ENCODE assay signal across 9 cellular contexts in the genomic region with DNA sequence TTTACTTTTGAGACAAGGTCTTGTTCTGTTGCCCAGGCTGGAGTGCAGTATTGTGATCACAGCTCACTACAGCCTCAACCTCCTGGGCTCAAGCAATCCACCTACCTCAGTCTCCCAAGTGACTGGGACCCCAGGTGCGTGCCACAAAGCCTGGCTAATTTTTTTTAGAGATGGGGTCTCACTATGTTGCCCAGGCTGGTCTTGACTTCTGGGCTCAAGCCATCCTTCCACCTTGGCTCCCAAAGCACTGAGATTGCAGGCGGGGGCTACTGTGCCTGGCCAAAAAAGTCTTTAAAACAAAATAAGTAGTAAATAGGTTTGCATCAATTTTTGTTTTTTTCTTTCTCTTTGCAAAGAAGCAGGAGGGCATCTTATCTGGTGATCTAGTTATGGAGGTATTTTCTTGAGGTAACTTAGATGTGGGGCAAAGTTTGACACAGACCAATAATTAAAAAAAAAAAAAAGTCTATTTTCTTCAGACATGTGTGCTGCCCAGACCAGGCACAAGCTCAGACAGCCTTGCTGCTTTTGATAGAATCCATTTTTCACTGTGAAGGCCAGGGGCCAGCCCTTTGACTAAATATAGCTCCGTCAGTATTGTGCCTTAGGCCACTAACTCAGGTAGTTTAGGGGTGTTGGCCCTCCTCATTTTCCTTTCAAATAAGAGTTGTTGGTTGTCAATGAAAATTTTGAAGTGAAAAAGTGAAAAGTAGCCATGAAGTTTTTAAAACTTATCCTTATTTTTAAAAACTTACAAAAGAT. TPM values are rescaled to one million over a fixed set of nuclear protein-coding genes. Genes with fewer than 3 reads are reported as not detected.
DNase-seq lines count a peak whose midpoint lies in the region; ATAC-seq and TF ChIP-seq lines count a peak whose summit lies in the region.
"Had no signal": no experiment of that assay in that cellular context is flagged by ENCODE, and none has a peak within 500 bp of the region (broad histone marks: within the 10 kb centered on the region; RNA-seq: fewer than 3 reads in every experiment).

No MANE protein-coding gene starts in this region.

- H3K36me3 ChIP-seq in OCI-LY3 (replicated peaks; ENCODE audit: low read depth, low read length) (peaks cover 5% of the 10 kb centered on the region), neural cell (ENCODE audit: insufficient read depth, low read length) (no peaks in the 10 kb centered on the region)

- ATAC-seq in GM19395 (IDR thresholded peaks at IDR 0.05; ENCODE audit: unreplicated experiment), result no peak
- ATAC-seq: stimulated activated naive B cell treated with anti-CD40 and anti-IgM and Interleukin-4, amounts not matched to agents 10 μg/mL and 1 μg/mL and 100 μg/mL, for 72 hours had no signal

- H3K27me3 ChIP-seq in AG04450 (ENCODE audit: control insufficient read depth, insufficient read depth, low read length) (no peaks in the 10 kb centered on the region), OCI-LY3 (ENCODE audit: low read depth, low read length) (no peaks in the 10 kb centered on the region), neural cell (ENCODE audit: insufficient read depth, low read depth, low read length) (no peaks in the 10 kb centered on the region)

- H3K9me3 Mint-ChIP-seq in dendritic cell treated with granulocyte-macrophage colony-stimulating factor and Interleukin-4, amounts not matched to agents 40 ng/mL and 50 ng/mL, for 4 days, result no peaks in the 10 kb centered on the region
- H3K9me3 Mint-ChIP-seq: stimulated activated naive B cell treated with anti-CD40 and anti-IgM and Interleukin-4, amounts not matched to agents 10 μg/mL and 1 μg/mL and 100 μg/mL, for 72 hours had no signal

- H3F3A ChIP-seq in neural cell (ENCODE audit: insufficient read depth, low read length, poor library complexity, severe bottlenecking), result no peaks in the 10 kb centered on the region

- TF ChIP-seq EP300 in neural cell (conservative IDR thresholded peaks at IDR 0.05; ENCODE audit: poor library complexity, severe bottlenecking), result no peak

- H3K27me3 Mint-ChIP-seq in dendritic cell treated with granulocyte-macrophage colony-stimulating factor and Interleukin-4, amounts not matched to agents 40 ng/mL and 50 ng/mL, for 4 days, result no peaks in the 10 kb centered on the region
- H3K27me3 Mint-ChIP-seq: stimulated activated naive B cell treated with anti-CD40 and anti-IgM and Interleukin-4, amounts not matched to agents 10 μg/mL and 1 μg/mL and 100 μg/mL, for 72 hours had no signal

- H3K4me1 ChIP-seq in OCI-LY3 (ENCODE audit: low read length), result peaks cover 73% of the 10 kb centered on the region

- peak overlapping the region; percentile 94 for H3K4me3 Mint-ChIP-seq in dendritic cell treated with granulocyte-macrophage colony-stimulating factor and Interleukin-4, amounts not matched to agents 40 ng/mL and 50 ng/mL, for 4 days

- peaks cover 67% of the 10 kb centered on the region for H3K79me2 ChIP-seq in OCI-LY3 (ENCODE audit: low read length)
- peaks cover 34% of the 10 kb centered on the region for H3K79me2 ChIP-seq in neural cell (replicated peaks; ENCODE audit: insufficient read depth, low read length)

- H3K9me3 ChIP-seq in AG04450 (ENCODE audit: control insufficient read depth, insufficient read depth, low read length), result no peaks in the 10 kb centered on the region
- no peaks in the 10 kb centered on the region for H3K9me3 ChIP-seq in OCI-LY3 (ENCODE audit: insufficient read depth, low read length)
- H3K9me3 ChIP-seq in neural cell (ENCODE audit: low read length), result no peaks in the 10 kb centered on the region

- H3K9me2 ChIP-seq in neural cell (ENCODE audit: insufficient read depth, low read length), result no peaks in the 10 kb centered on the region

- intact Hi-C loops in dendritic cell treated with granulocyte-macrophage colony-stimulating factor and Interleukin-4, amounts not matched to agents 40 ng/mL and 50 ng/mL, for 4 days (cut with micrococcal nuclease), result loop anchor here (5.0 to 10.0 kb wide), 2 partner anchors 35 to 238 kb away; partner anchors contain the start of gene TMF1

- peaks cover 56% of the 10 kb centered on the region for H3K36me3 Mint-ChIP-seq in dendritic cell treated with granulocyte-macrophage colony-stimulating factor and Interleukin-4, amounts not matched to agents 40 ng/mL and 50 ng/mL, for 4 days (ENCODE audit: low read depth)

- peak overlapping the region; percentile 95 for H3K4me3 ChIP-seq in AG04450 (ENCODE audit: low read depth, low read length)
- peak overlapping the region; percentile 46 for H3K4me3 ChIP-seq in OCI-LY3 (ENCODE audit: low read length)
- peak overlapping the region; percentile 89 for H3K4me3 ChIP-seq in neural cell (ENCODE audit: low read length)

- CTCF ChIA-PET in AG04450 (lab: Charles Lee), result no interaction called here

- TF ChIP-seq CTCF in AG04450 (IDR thresholded peaks at IDR 0.05; ENCODE audit: low read depth, low read length), result no peak
- TF ChIP-seq CTCF in OCI-LY3 (IDR thresholded peaks at IDR 0.05; ENCODE audit: low read depth, low read length), result no peak
- TF ChIP-seq CTCF in neural cell (IDR thresholded peaks at IDR 0.05; ENCODE audit: poor library complexity, severe bottlenecking), result no peak

- no peak for DNase-seq in AG04450 (ENCODE audit: low read depth, low spot score)
- DNase-seq in GM19240 (ENCODE audit: insufficient read length, low spot score), result no peak
- no peak for DNase-seq in cerebellar nuclear complex (lab: John Stamatoyannopoulos, UW)
- no peak for DNase-seq in superior temporal gyrus (ENCODE audit: extremely low spot score)
- DNase-seq: stimulated activated naive B cell treated with anti-CD40 and anti-IgM and Interleukin-4, amounts not matched to agents 10 μg/mL and 1 μg/mL and 100 μg/mL, for 72 hours had no signal

- H2AFZ ChIP-seq in OCI-LY3 (ENCODE audit: low read depth, low read length) (no peak overlapping the region), neural cell (ENCODE audit: low read depth, low read length) (no peak overlapping the region)

- peak overlapping the region; percentile 98 for H3K27ac Mint-ChIP-seq in dendritic cell treated with granulocyte-macrophage colony-stimulating factor and Interleukin-4, amounts not matched to agents 40 ng/mL and 50 ng/mL, for 4 days

- H4K20me1 ChIP-seq in OCI-LY3 (ENCODE audit: insufficient read depth, low read length), result no peaks in the 10 kb centered on the region; the same call in 1 of the 2 replicates
- no peaks in the 10 kb centered on the region for H4K20me1 ChIP-seq in neural cell (ENCODE audit: insufficient read depth)

- peaks cover 56% of the 10 kb centered on the region for H3K4me1 Mint-ChIP-seq in dendritic cell treated with granulocyte-macrophage colony-stimulating factor and Interleukin-4, amounts not matched to agents 40 ng/mL and 50 ng/mL, for 4 days (ENCODE audit: low read depth)

- H3K4me2 ChIP-seq in OCI-LY3 (ENCODE audit: low read length) (peak overlapping the region; percentile 62), neural cell (ENCODE audit: low read length) (peak overlapping the region; percentile 2)

- H3K27ac ChIP-seq in AG04450 (ENCODE audit: low read depth, low read length) (peak overlapping the region; percentile 83), OCI-LY3 (ENCODE audit: low read length) (peak overlapping the region; percentile 42), neural cell (ENCODE audit: low read length) (no peak overlapping the region)

- no peak for TF ChIP-seq RAD21 in neural cell (conservative IDR thresholded peaks at IDR 0.05)

- H3K9ac ChIP-seq in OCI-LY3 (ENCODE audit: low read length), result peak overlapping the region; percentile 26
- no peak overlapping the region for H3K9ac ChIP-seq in neural cell (ENCODE audit: low read length)

- POLR2A ChIA-PET in AG04450 (lab: Yijun Ruan, JAX), result interaction anchor here (0.7 kb wide), 1 partner anchor 762 kb away, joined by 5 read pairs; no protein-coding TSS in a partner anchor

TF ChIP-seq in neural cell, 6 proteins besides CTCF, POLR2A, EP300 and RAD21 (continues in another document):
- no peak for TF ChIP-seq EZH2 (IDR thresholded peaks at IDR 0.05; ENCODE audit: borderline replicate concordance, insufficient read depth, low read length, poor library complexity, severe bottlenecking)
- no peak for TF ChIP-seq SMC3 (conservative IDR thresholded peaks at IDR 0.05; ENCODE audit: poor library complexity)
- no peak for TF ChIP-seq POLR2AphosphoS5 (IDR thresholded peaks at IDR 0.05)
- TF ChIP-seq MXI1 (conservative IDR thresholded peaks at IDR 0.05; ENCODE audit: poor library complexity, severe bottlenecking), result no peak

RNA-seq across cellular contexts. Expression of gene ARL6IP5, which starts 2.5 kb away (rescaled TPM):
- 150 and 204 TPM in 2 replicates for polyA plus RNA-seq in AG04450 (2011; rRNA removed)
- polyA minus RNA-seq in AG04450 (2011; rRNA and poly(A)+ RNA removed), result 79.5 and 105 TPM in 2 replicates
- polyA plus RNA-seq in neural cell, result 91.2 and 108 TPM in 2 replicates
- 72.6 and 80.5 TPM in 2 replicates for polyA minus RNA-seq in neural cell

RNA-seq across cellular contexts. Expression of gene UBA3, which starts 7.0 kb away (rescaled TPM):
- polyA plus RNA-seq in AG04450 (2011; rRNA removed) (81.1 and 111 TPM in 2 replicates), neural cell (119 and 168 TPM in 2 replicates)
- 36.0 and 42.9 TPM in 2 replicates for polyA minus RNA-seq in AG04450 (2011; rRNA and poly(A)+ RNA removed)
- 114 and 122 TPM in 2 replicates for polyA minus RNA-seq in neural cell

RNA-seq across cellular contexts. Expression of gene TMF1, which starts 35.1 kb away (rescaled TPM):
- 18.1 and 21.1 TPM in 2 replicates for polyA plus RNA-seq in AG04450 (2011; rRNA removed)
- 16.2 and 37.7 TPM in 2 replicates for polyA minus RNA-seq in AG04450 (2011; rRNA and poly(A)+ RNA removed)
- polyA plus RNA-seq in neural cell, result 21.4 TPM in 2 replicates
- polyA minus RNA-seq in neural cell, result 57.9 and 65.1 TPM in 2 replicates

RNA-seq across cellular contexts. Expression of gene LMOD3, which starts 35.2 kb away (rescaled TPM):
- polyA plus RNA-seq in AG04450 (2011; rRNA removed) (not detected in 2 replicates), neural cell (not detected in 2 replicates)
- not detected in 2 replicates for polyA minus RNA-seq in AG04450 (2011; rRNA and poly(A)+ RNA removed)
- polyA minus RNA-seq in neural cell, result not detected in 2 replicates
